Comparison of ENCODE assay signal across 27 cellular contexts in the genomic region with DNA sequence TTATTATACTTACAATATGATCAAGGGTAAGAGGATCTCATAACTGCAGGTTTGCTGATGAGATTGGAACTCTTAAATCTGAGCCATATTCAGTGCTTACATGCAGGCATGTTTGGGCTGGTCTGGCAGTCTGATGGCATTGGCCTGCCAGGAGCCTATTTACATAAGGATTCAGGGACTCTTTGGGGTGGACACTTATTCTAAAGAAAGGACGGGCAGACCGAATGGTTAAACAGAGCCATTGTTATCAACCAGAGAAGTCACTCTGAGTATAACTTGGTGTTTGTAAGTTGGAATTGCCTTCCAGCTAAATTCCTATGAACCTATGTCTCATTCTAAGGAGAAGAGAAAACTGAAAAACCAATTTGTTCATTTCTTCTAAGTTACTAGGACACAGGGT.
"Had no signal": no experiment of that assay in that cellular context is flagged by ENCODE, and none has a peak within 500 bp of the region (broad histone marks: within the 10 kb centered on the region; RNA-seq: fewer than 3 reads in every experiment).

No MANE protein-coding gene starts in this region.

- H3K27ac ChIP-seq: ascending aorta, body of pancreas, cardiac muscle cell had no signal

- H3K27me3 ChIP-seq: ascending aorta, body of pancreas, cardiac muscle cell had no signal

- H3K36me3 ChIP-seq: ascending aorta, cardiac muscle cell had no signal

- ATAC-seq: activated naive CD4-positive, alpha-beta T cell treated with anti-CD3 and anti-CD28 coated beads, Interleukin-2, amount 50 U/mL, for 72 hours; activated naive CD8-positive, alpha-beta T cell treated with anti-CD3 and anti-CD28 coated beads, Interleukin-2, amount 50 U/mL, for 24 hours; activated T-cell treated with anti-CD3 and anti-CD28 coated beads, Interleukin-2, amount 50 U/mL, for 4 hours; body of pancreas; PC-3; T-helper 17 cell; WTC11 had no signal

- H3K4me1 ChIP-seq: ascending aorta, body of pancreas had no signal

- H3K9me3 ChIP-seq: ascending aorta, body of pancreas had no signal

- DNase-seq: activated CD4-positive, alpha-beta T cell treated with anti-CD3 and anti-CD28 coated beads for 1 hour; activated CD4-positive, alpha-beta T cell treated with anti-CD3 and anti-CD28 coated beads, Interleukin-2, amount 10 ng/mL, durations not matched to agents 24 days and 14 days; activated CD4-positive, alpha-beta T cell treated with anti-CD3 and anti-CD28 coated beads, Interleukin-2, amount 50 U/mL, for 48 hours; activated CD8-positive, alpha-beta memory T cell treated with anti-CD3 and anti-CD28 coated beads for 24 hours; activated effector memory CD4-positive, alpha-beta T cell treated with anti-CD3 and anti-CD28 coated beads, Interleukin-2, amount 50 U/mL, for 16 hours; activated naive CD4-positive, alpha-beta T cell treated with Interleukin-2 at 50 U/mL for 16 hours; activated naive CD8-positive, alpha-beta T cell treated with anti-CD3 and anti-CD28 coated beads, Interleukin-2, amount 50 U/mL, for 24 hours; activated T-cell treated with anti-CD3 and anti-CD28 coated beads, Interleukin-2, amount 50 U/mL, for 4 hours; amniotic stem cell; body of pancreas; Kasumi-1; NCI-H1048; NCI-H146; NCI-H187 treated with DMSO at 0.1 percent for 48 hours; NCI-H2081 treated with DMSO at 0.1 percent for 48 hours; NCI-H2171 treated with DMSO at 0.1 percent for 48 hours; NCI-H345; NCI-H510A; NCI-H526 treated with DMSO at 0.1 percent for 48 hours; PC-3; SIG-M5; T-helper 17 cell; T-helper 9 cell had no signal

- H3K4me3 ChIP-seq: ascending aorta, body of pancreas, cardiac muscle cell had no signal
